ENCODE assay signal across 8 cellular contexts in genomic region chr6:11229267-11230043, GRCh38. TPM values are rescaled to one million over a fixed set of nuclear protein-coding genes. Genes with fewer than 3 reads are reported as not detected.
DNase-seq lines count a peak whose midpoint lies in the region; ATAC-seq and TF ChIP-seq lines count a peak whose summit lies in the region.

No MANE protein-coding gene starts in this region.

- H3K27ac Mint-ChIP-seq in activated T-cell treated with anti-CD3 and anti-CD28 coated beads, Interleukin-2, amount 50 U/mL, for 72 hours: no peak overlapping the region

- no peak overlapping the region for H2AK5ac ChIP-seq in mesendoderm (ENCODE audit: low read length)

- H3K9me3 Mint-ChIP-seq in activated T-cell treated with anti-CD3 and anti-CD28 coated beads, Interleukin-2, amount 50 U/mL, for 72 hours: peaks cover 0 to 2% of the 10 kb centered on the region in 2 donors

- no peaks in the 10 kb centered on the region for H3K27me3 Mint-ChIP-seq in activated T-cell treated with anti-CD3 and anti-CD28 coated beads, Interleukin-2, amount 50 U/mL, for 72 hours (ENCODE audit: low read depth)

- no peak overlapping the region for H2BK120ac ChIP-seq in mesendoderm (ENCODE audit: low read depth, low read length)

- H3K27me3 ChIP-seq in mesendoderm (ENCODE audit: insufficient read depth, low read length, poor library complexity): no peaks in the 10 kb centered on the region
- no peaks in the 10 kb centered on the region for H3K27me3 ChIP-seq in upper lobe of right lung

- intact Hi-C loops in upper lobe of right lung (cut with DNase I): loop anchor here (10.0 kb wide), 1 partner anchor 135 kb away; no protein-coding TSS in a partner anchor

- H3K36me3 Mint-ChIP-seq in activated T-cell treated with anti-CD3 and anti-CD28 coated beads, Interleukin-2, amount 50 U/mL, for 72 hours (ENCODE audit: insufficient read depth in 2 of 2): peaks cover 3 to 10% of the 10 kb centered on the region in 2 donors

- H3K79me2 ChIP-seq in mesendoderm (ENCODE audit: control insufficient read depth, insufficient read depth, low read length): peaks cover 4% of the 10 kb centered on the region

- no CpG with 5 or more reads among the region's 18 CpGs for WGBS in mesendoderm (ENCODE audit: extremely low coverage, insufficient coverage, low lambda C conversion rate)

- H4K8ac ChIP-seq in mesendoderm (ENCODE audit: low read depth, low read length): no peak overlapping the region

- no peak overlapping the region for H2BK15ac ChIP-seq in mesendoderm (replicated peaks; ENCODE audit: low read depth)

- H4K5ac ChIP-seq in mesendoderm (ENCODE audit: low read length): no peak overlapping the region

- H3K9ac ChIP-seq in mesendoderm (ENCODE audit: low read length): peak overlapping the region; percentile 45

- no peak overlapping the region for H3K23ac ChIP-seq in mesendoderm (ENCODE audit: low read length)

- DNase-seq in activated T-cell treated with anti-CD3 and anti-CD28 coated beads, Interleukin-2, amount 50 U/mL, for 72 hours: no peak
- DNase-seq in activated T-cell treated with anti-CD3 and anti-CD28 coated beads, Interleukin-2, amount 50 U/mL, for 1 hour: no peak
- peak; percentile 69 for DNase-seq in ecto neural progenitor cell (ENCODE audit: low spot score)
- peak; percentile 82 for DNase-seq in mesendoderm
- no peak for DNase-seq in upper lobe of right lung
- DNase-seq in activated naive CD4-positive, alpha-beta T cell treated with Interleukin-2 at 50 U/mL for 16 hours: no peak
- DNase-seq in foreskin melanocyte: no peak

- peak overlapping the region; percentile 61 for H3K56ac ChIP-seq in mesendoderm (ENCODE audit: low read length)

- H3K4me2 ChIP-seq in mesendoderm (ENCODE audit: low read length): peak overlapping the region; percentile 23

- TF ChIP-seq CTCF in upper lobe of right lung (IDR thresholded peaks at IDR 0.05): no peak

- no peak overlapping the region for H3K4ac ChIP-seq in mesendoderm (ENCODE audit: low read depth, low read length)

- H3K36me3 ChIP-seq in mesendoderm (ENCODE audit: control insufficient read depth, insufficient read depth, low read length) (no peaks in the 10 kb centered on the region), upper lobe of right lung (no peaks in the 10 kb centered on the region)

- H3K4me1 Mint-ChIP-seq in activated T-cell treated with anti-CD3 and anti-CD28 coated beads, Interleukin-2, amount 50 U/mL, for 72 hours (ENCODE audit: low read depth): peaks cover 72% of the 10 kb centered on the region

- ATAC-seq in activated T-cell treated with anti-CD3 and anti-CD28 coated beads, Interleukin-2, amount 50 U/mL, for 72 hours (replicated peaks in 1 of 2): no peak
- ATAC-seq in upper lobe of right lung (peak; percentile 4), HG03175 (IDR thresholded peaks at IDR 0.05; ENCODE audit: unreplicated experiment) (no peak)

- peak overlapping the region; percentile 90 to 91 for H3K4me3 Mint-ChIP-seq in activated T-cell treated with anti-CD3 and anti-CD28 coated beads, Interleukin-2, amount 50 U/mL, for 72 hours

- H3K18ac ChIP-seq in mesendoderm (ENCODE audit: low read length): peak overlapping the region; percentile 54

- H3K4me3 ChIP-seq in mesendoderm (ENCODE audit: low read length) (no peak overlapping the region), upper lobe of right lung (peak overlapping the region; percentile 73)

- H2BK5ac ChIP-seq in mesendoderm (ENCODE audit: low read length): no peak overlapping the region

- peaks cover 13% of the 10 kb centered on the region for H3K4me1 ChIP-seq in mesendoderm (ENCODE audit: control insufficient read depth, low read depth, low read length)
- H3K4me1 ChIP-seq in upper lobe of right lung: peaks cover 38% of the 10 kb centered on the region

- H3K27ac ChIP-seq in mesendoderm (ENCODE audit: low read depth, low read length) (no peak overlapping the region), upper lobe of right lung (peak overlapping the region; percentile 94)

- peaks cover 4% of the 10 kb centered on the region for H3K79me1 ChIP-seq in mesendoderm (ENCODE audit: low read length)

- H3K9me3 ChIP-seq in upper lobe of right lung: no peaks in the 10 kb centered on the region

RNA-seq across cellular contexts. Expression of gene NEDD9, which starts 3.0 kb away (rescaled TPM):
- 10 to 100 TPM; 20.8 to 36.4 TPM for total RNA-seq in activated T-cell treated with anti-CD3 and anti-CD28 coated beads, Interleukin-2, amount 50 U/mL, for 72 hours
- polyA plus RNA-seq in mesendoderm (2013, experiment 1 of 2): 9.6 TPM
- 9.5 TPM for polyA plus RNA-seq in mesendoderm (2013, experiment 2 of 2)
- 194 TPM for total RNA-seq in upper lobe of right lung

Comparison
In these comparisons a context has a peak if more than half of its experiments do, and no peak if none do; other contexts are left out.
1. DNase-seq: peak in ecto neural progenitor cell (single experiment) and mesendoderm (single experiment); none in activated T-cell treated with anti-CD3 and anti-CD28 coated beads, Interleukin-2, amount 50 U/mL, for 72 hours (0 of 2), activated T-cell treated with anti-CD3 and anti-CD28 coated beads, Interleukin-2, amount 50 U/mL, for 1 hour (single experiment), upper lobe of right lung (single experiment), activated naive CD4-positive, alpha-beta T cell treated with Interleukin-2 at 50 U/mL for 16 hours (single experiment) and foreskin melanocyte (single experiment).